8 cellular contexts compared by ENCODE assay signal in genomic region chr14:21987937-21988336, GRCh38.
DNase-seq lines count a peak whose midpoint lies in the region; ATAC-seq, FAIRE-seq and TF ChIP-seq lines count a peak whose summit lies in the region.

No MANE protein-coding gene starts in this region.

- no peak overlapping the region for H3K27ac ChIP-seq in 22Rv1

- TF ChIP-seq POLR2A in erythroblast (IDR thresholded peaks at IDR 0.05; ENCODE audit: low read length), result no peak

- DNase-seq in GM03348 (ENCODE audit: low spot score) (peak; percentile 23), RPMI7951 (ENCODE audit: low read depth) (peak; percentile 36), erythroblast (lab: John Stamatoyannopoulos, UW) (peak; percentile 31 to 58), GM19239 (ENCODE audit: insufficient read length, low spot score) (no peak)
- no peak for DNase-seq in stimulated activated naive CD8-positive, alpha-beta T cell treated with anti-CD3 and anti-CD28 coated beads, Interleukin-15, Interleukin-2, amounts not matched to agents 100 U/mL and 50 U/mL, for 24 hours

- TF ChIP-seq CTCF in 22Rv1 (IDR thresholded peaks at IDR 0.05), result peak; percentile 64

- no peak for FAIRE-seq in GM19239 (lab: Jason Lieb, UNC)

- peak; percentile 55 for ATAC-seq in stimulated activated naive CD8-positive, alpha-beta T cell treated with anti-CD3 and anti-CD28 coated beads, Interleukin-15, Interleukin-2, amounts not matched to agents 100 U/mL and 50 U/mL, for 24 hours
- ATAC-seq in HG03439 (IDR thresholded peaks at IDR 0.05; ENCODE audit: unreplicated experiment) (no peak), HG03520 (IDR thresholded peaks at IDR 0.05; ENCODE audit: unreplicated experiment) (no peak)

Comparison
In these comparisons a context has a peak if more than half of its experiments do, and no peak if none do; other contexts are left out.
1. DNase-seq: peak in GM03348 (single experiment), RPMI7951 (single experiment) and erythroblast (2 of 2); none in stimulated activated naive CD8-positive, alpha-beta T cell treated with anti-CD3 and anti-CD28 coated beads, Interleukin-15, Interleukin-2, amounts not matched to agents 100 U/mL and 50 U/mL, for 24 hours (single experiment) and GM19239 (single experiment).